8 cellular contexts compared by ENCODE assay signal in the genomic region with DNA sequence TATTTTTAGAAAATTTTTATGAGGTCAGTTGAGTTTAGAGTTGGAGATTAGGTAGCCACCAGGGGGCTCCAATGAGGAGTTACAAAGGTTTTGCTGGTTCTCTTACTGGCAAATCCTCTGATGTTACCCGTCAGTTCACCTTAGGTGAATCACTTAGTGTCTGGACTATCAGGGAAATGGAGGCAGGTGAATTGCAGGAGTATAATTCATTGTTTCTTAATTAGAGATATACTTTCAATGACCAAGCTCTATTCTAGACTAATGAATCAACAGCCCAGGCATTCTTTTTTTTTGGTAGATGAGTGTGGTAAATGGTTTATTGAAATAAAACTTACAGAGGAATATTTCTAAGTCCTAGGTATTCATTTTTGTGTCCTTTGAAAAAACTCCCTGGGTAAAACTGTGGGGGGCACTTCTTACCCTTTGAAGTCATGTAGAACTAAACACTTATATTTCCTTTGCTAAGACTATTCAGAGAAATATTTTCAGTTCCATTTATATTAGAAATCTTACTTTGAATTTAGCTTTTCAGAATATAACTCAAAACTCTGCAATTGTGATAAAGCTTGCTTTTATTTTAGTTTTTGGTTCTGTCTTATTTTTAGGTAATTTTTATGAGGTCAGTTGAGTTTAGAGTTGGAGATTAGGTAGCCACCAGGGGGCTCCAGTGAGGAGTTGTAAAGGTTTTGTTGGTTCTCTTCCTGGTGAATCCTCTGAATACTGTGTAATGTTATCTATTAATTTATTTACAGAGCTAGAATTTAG. TPM values are rescaled to one million over a fixed set of nuclear protein-coding genes. Genes with fewer than 3 reads are reported as not detected.
DNase-seq lines count a peak whose midpoint lies in the region; ATAC-seq and TF ChIP-seq lines count a peak whose summit lies in the region.

No MANE protein-coding gene starts in this region.

- H3K36me3 ChIP-seq in gastrocnemius medialis: peaks cover 0 to 75% of the 10 kb centered on the region in 2 donors

- ATAC-seq in gastrocnemius medialis (peak in 1 of 2 donors; percentile 76), GM18519 (IDR thresholded peaks at IDR 0.05; ENCODE audit: low FRiP score, unreplicated experiment) (no peak), GM21526 (IDR thresholded peaks at IDR 0.05; ENCODE audit: low FRiP score, unreplicated experiment) (no peak)

- peak overlapping the region in 1 of 4 donors; percentile 1 for H3K27ac ChIP-seq in gastrocnemius medialis

- TF ChIP-seq POLR2A in gastrocnemius medialis (IDR thresholded peaks at IDR 0.05): no peak

- intact Hi-C loops in head of caudate nucleus (cut with DNase I) (no loop called here), gastrocnemius medialis (cut with DNase I; ENCODE audit: low total_unique reads) (loop anchor here (2.0 to 5.0 kb wide), 2 partner anchors 17 to 295 kb away; partner anchors contain the start of gene PSMD11)

- peaks cover 0 to 4% of the 10 kb centered on the region in 2 donors for H3K4me1 ChIP-seq in gastrocnemius medialis

- no peaks in the 10 kb centered on the region for H3K9me3 ChIP-seq in gastrocnemius medialis

- no peaks in the 10 kb centered on the region for H3K27me3 ChIP-seq in gastrocnemius medialis

- H3K4me3 ChIP-seq in gastrocnemius medialis: no peak overlapping the region

- DNase-seq in COLO829 (ENCODE audit: low spot score): peak; percentile 35
- DNase-seq in KG1 (lab: John Stamatoyannopoulos, UW): peak; percentile 55
- DNase-seq in RPMI8226: peak; percentile 74
- peak; percentile 49 for DNase-seq in activated gamma-delta T cell treated with anti-CD3 and anti-CD28 coated beads, Interleukin-2, amount 50 U/mL, for 16 hours (ENCODE audit: low read depth)
- DNase-seq in head of caudate nucleus: peak in 32 of 42 donors; percentile 25 to 84 (median 60)
- no peak for DNase-seq in gastrocnemius medialis

- in situ Hi-C loops in gastrocnemius medialis (cut with MboI; ENCODE audit: low sequenced_read_pairs in 4 of 4): loop anchor here in 3 of 4 donors (10.0 to 25.0 kb wide), 2 partner anchors 293 to 300 kb away; no protein-coding TSS in a partner anchor

- TF ChIP-seq CTCF in gastrocnemius medialis (IDR thresholded peaks at IDR 0.05 in 4 of 5, conservative IDR thresholded peaks at IDR 0.05 in 1 of 5): peak in 4 of 5 experiments; percentile 26 to 56 (median 34)

RNA-seq across cellular contexts. Expression of gene PSMD11, which starts 17.7 kb away (rescaled TPM):
- 100 to 1,000 TPM in 3 of 4 donors, 10 to 100 TPM in 1; 81.7 to 215 (median 191) TPM for total RNA-seq in gastrocnemius medialis

RNA-seq across cellular contexts. Expression of gene CDK5R1, which starts 24.8 kb away (rescaled TPM):
- 1 to 10 TPM in 3 of 4 donors, under 1 TPM in 1; 0.15 to 2.2 (median 1.5) TPM for total RNA-seq in gastrocnemius medialis

Comparison
In these comparisons a context has a peak if more than half of its experiments do, and no peak if none do; other contexts are left out.
1. DNase-seq: peak in COLO829 (single experiment), KG1 (single experiment), RPMI8226 (single experiment), activated gamma-delta T cell treated with anti-CD3 and anti-CD28 coated beads, Interleukin-2, amount 50 U/mL, for 16 hours (single experiment) and head of caudate nucleus (32 of 42); none in gastrocnemius medialis (0 of 2).